Comparison of ENCODE assay signal across 16 cellular contexts in the genomic region with DNA sequence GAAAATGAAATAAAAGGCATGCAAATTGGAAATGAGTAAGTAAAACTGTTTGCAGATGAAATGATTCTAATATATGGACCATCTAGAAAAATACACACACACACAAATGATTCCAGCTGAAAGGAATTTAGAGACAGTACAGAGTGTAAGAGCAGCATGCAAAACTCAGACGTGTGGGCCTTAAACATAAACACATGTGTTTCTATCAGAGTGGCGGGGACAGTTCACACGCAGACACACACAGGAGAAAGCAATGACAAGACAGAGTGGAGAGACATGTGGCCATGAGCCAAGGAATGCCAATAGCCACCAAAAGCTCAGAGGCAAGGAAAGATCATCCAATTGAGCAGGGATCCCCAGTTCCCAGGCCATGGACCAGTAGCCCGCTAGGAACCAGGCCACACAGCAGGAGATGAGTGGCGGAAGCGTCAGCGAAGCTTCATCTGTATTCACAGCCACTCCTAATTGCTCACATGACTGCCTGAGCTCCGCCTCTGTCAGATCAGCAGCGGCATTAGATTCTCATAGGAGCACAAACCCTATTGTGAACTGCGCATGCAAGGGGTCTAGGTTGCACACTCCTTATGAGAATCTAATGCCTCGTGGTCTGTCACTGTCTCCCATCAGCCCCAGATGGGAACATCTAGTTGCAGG.
DNase-seq lines count a peak whose midpoint lies in the region; ATAC-seq and TF ChIP-seq lines count a peak whose summit lies in the region.
"Had no signal": no experiment of that assay in that cellular context is flagged by ENCODE, and none has a peak within 500 bp of the region (broad histone marks: within the 10 kb centered on the region; RNA-seq: fewer than 3 reads in every experiment).

No MANE protein-coding gene starts in this region.

- WGBS in right cardiac atrium = 72% methylated on average over 11 of the region's 11 CpGs
- WGBS in heart left ventricle, 4 donors = 86 to 90% (median 88%) methylated on average over 11 of the region's 11 CpGs
- WGBS in endodermal cell (ENCODE audit: insufficient coverage in 1 of 2, insufficient read length in 1 of 2), 2 experiments = 91 to 92% methylated on average over 10 to 11 of the region's 11 CpGs
- 90 to 95% (median 93%) methylated on average over 11 of the region's 11 CpGs for whole genome bisulfite sequencing in spleen, 5 donors

- CTCF ChIA-PET in Panc1 (lab: Charles Lee) = no interaction called here

- no peak overlapping the region for H3K9ac ChIP-seq in endodermal cell (ENCODE audit: extremely low read depth, low read length, poor library complexity, severe bottlenecking)

- H3K4me1 ChIP-seq in right cardiac atrium (ENCODE audit: control insufficient read depth, insufficient read depth, low read length) = peaks cover 2% of the 10 kb centered on the region
- H3K4me1 ChIP-seq in heart left ventricle = peaks cover 0 to 7% (median 0%) of the 10 kb centered on the region in 12 donors
- no peaks in the 10 kb centered on the region for H3K4me1 ChIP-seq in Panc1 (ENCODE audit: control insufficient read depth, insufficient read depth, low read length)
- H3K4me1 ChIP-seq in endodermal cell (ENCODE audit: control insufficient read depth, insufficient read depth, low read length) = no peaks in the 10 kb centered on the region
- H3K4me1 ChIP-seq in spleen = no peaks in the 10 kb centered on the region
- H3K4me1 ChIP-seq in Peyer's patch = no peaks in the 10 kb centered on the region
- H3K4me1 ChIP-seq: SJCRH30 had no signal

- no TSS peak for BruUV-seq in Panc1 (replicated peaks; lab: Mats Ljungman, UMichigan)

- H3K4me3 ChIP-seq in right cardiac atrium (ENCODE audit: low read length) (no peak overlapping the region), heart left ventricle (no peak overlapping the region), Panc1 (ENCODE audit: low read depth in 2 of 2, low read length in 2 of 2) (no peak overlapping the region), endodermal cell (ENCODE audit: low read length) (no peak overlapping the region), spleen (no peak overlapping the region), Peyer's patch (no peak overlapping the region)
- H3K4me3 ChIP-seq: SJCRH30 had no signal

- H3K27me3 ChIP-seq in right cardiac atrium (ENCODE audit: control insufficient read depth, insufficient read depth) (no peaks in the 10 kb centered on the region), heart left ventricle (no peaks in the 10 kb centered on the region), Panc1 (ENCODE audit: control insufficient read depth, insufficient read depth, low read length) (no peaks in the 10 kb centered on the region), endodermal cell (ENCODE audit: control insufficient read depth, insufficient read depth, low read length, poor library complexity, severe bottlenecking) (peaks cover 14% of the 10 kb centered on the region), spleen (replicated peaks in 1 of 7) (peaks cover 0 to 4% (median 0%) of the 10 kb centered on the region in 7 donors), Peyer's patch (no peaks in the 10 kb centered on the region)
- H3K27me3 ChIP-seq: SJCRH30 had no signal

- ATAC-seq in right cardiac atrium = peak; percentile 36 to 38
- ATAC-seq in heart left ventricle = no peak
- ATAC-seq in Panc1 = no peak
- ATAC-seq in GM19463 (IDR thresholded peaks at IDR 0.05; ENCODE audit: unreplicated experiment) = no peak
- no peak for ATAC-seq in HG03135 (IDR thresholded peaks at IDR 0.05; ENCODE audit: unreplicated experiment)

- no peaks in the 10 kb centered on the region for H3K9me3 ChIP-seq in right cardiac atrium (ENCODE audit: control insufficient read depth, low read length)
- peaks cover 0 to 4% (median 0%) of the 10 kb centered on the region in 12 donors for H3K9me3 ChIP-seq in heart left ventricle
- no peaks in the 10 kb centered on the region for H3K9me3 ChIP-seq in Panc1 (ENCODE audit: control insufficient read depth, insufficient read depth, low read depth, low read length)
- no peaks in the 10 kb centered on the region for H3K9me3 ChIP-seq in endodermal cell (ENCODE audit: control insufficient read depth, low read length)
- H3K9me3 ChIP-seq in spleen = peaks cover 0 to 9% (median 0%) of the 10 kb centered on the region in 8 donors
- H3K9me3 ChIP-seq in Peyer's patch = no peaks in the 10 kb centered on the region
- H3K9me3 ChIP-seq: SJCRH30 had no signal

- TF ChIP-seq CTCF in heart left ventricle (IDR thresholded peaks at IDR 0.05) = no peak
- TF ChIP-seq CTCF in Panc1 (IDR thresholded peaks at IDR 0.05) = no peak
- no peak for TF ChIP-seq CTCF in endodermal cell (conservative IDR thresholded peaks at IDR 0.05)
- no peak for TF ChIP-seq CTCF in spleen (IDR thresholded peaks at IDR 0.05 in 8 of 11, conservative IDR thresholded peaks at IDR 0.05 in 3 of 11)
- no peak for TF ChIP-seq CTCF in Peyer's patch (IDR thresholded peaks at IDR 0.05)

- no peak overlapping the region for H3K27ac Mint-ChIP-seq in endodermal cell
- H3K27ac Mint-ChIP-seq: CD4-positive, alpha-beta T cell; H9 had no signal

- no peaks in the 10 kb centered on the region for H3K36me3 ChIP-seq in heart left ventricle
- H3K36me3 ChIP-seq in Panc1 (ENCODE audit: control insufficient read depth, insufficient read depth, low read length) = no peaks in the 10 kb centered on the region
- H3K36me3 ChIP-seq in endodermal cell (ENCODE audit: control insufficient read depth, insufficient read depth, low read length) = no peaks in the 10 kb centered on the region
- no peaks in the 10 kb centered on the region for H3K36me3 ChIP-seq in spleen
- H3K36me3 ChIP-seq in Peyer's patch = no peaks in the 10 kb centered on the region
- H3K36me3 ChIP-seq: SJCRH30 had no signal

- peaks cover 4% of the 10 kb centered on the region for H3K4me1 Mint-ChIP-seq in endodermal cell

- intact Hi-C loops in right cardiac atrium (cut with DNase I) = no loop called here
- intact Hi-C loops in heart left ventricle (cut with DNase I) = loop anchor here in 1 of 10 donors (10.0 kb wide), 1 partner anchor 153 kb away; a partner anchor contains a TSS
- intact Hi-C loops in Panc1 (cut with micrococcal nuclease; ENCODE audit: unreplicated experiment) = no loop called here
- intact Hi-C loops in spleen (cut with DNase I; ENCODE audit: low total_unique reads) = no loop called here

- H3K36me3 Mint-ChIP-seq in endodermal cell (ENCODE audit: low read depth) = no peaks in the 10 kb centered on the region

- H3K9me3 Mint-ChIP-seq in endodermal cell = no peaks in the 10 kb centered on the region
- H3K9me3 Mint-ChIP-seq: CD4-positive, alpha-beta T cell had no signal

- in situ Hi-C loops in Panc1 (cut with HindIII; ENCODE audit: low pct_unique_long_range_greater_than_20kb, low sequenced_read_pairs) = no loop called here

- TF ChIP-seq POLR2A in heart left ventricle (IDR thresholded peaks at IDR 0.05) (no peak), spleen (IDR thresholded peaks at IDR 0.05) (no peak), Peyer's patch (IDR thresholded peaks at IDR 0.05) (no peak)

- POLR2A ChIA-PET in Panc1 (lab: Charles Lee) = no interaction called here

- H3K27me3 Mint-ChIP-seq in endodermal cell (ENCODE audit: insufficient read depth) = peaks cover 12% of the 10 kb centered on the region
- H3K27me3 Mint-ChIP-seq: CD4-positive, alpha-beta T cell had no signal

- H3K27ac ChIP-seq in right cardiac atrium (ENCODE audit: low read length) = no peak overlapping the region
- no peak overlapping the region for H3K27ac ChIP-seq in heart left ventricle
- peak overlapping the region; percentile 7; the same call in 1 of the 2 replicates for H3K27ac ChIP-seq in Panc1 (ENCODE audit: low read length)
- H3K27ac ChIP-seq in endodermal cell (ENCODE audit: low read depth, low read length) = no peak overlapping the region
- H3K27ac ChIP-seq in spleen = no peak overlapping the region
- no peak overlapping the region for H3K27ac ChIP-seq in Peyer's patch
- H3K27ac ChIP-seq: SJCRH30 had no signal

- no peak overlapping the region for H3K4me3 Mint-ChIP-seq in endodermal cell
- H3K4me3 Mint-ChIP-seq: CD4-positive, alpha-beta T cell; H9 had no signal

- DNase-seq in right cardiac atrium (no peak), heart left ventricle (no peak), Panc1 (ENCODE audit: low read depth, low spot score) (no peak), endodermal cell (peak; percentile 62), spleen (no peak), Peyer's patch (no peak)
- DNase-seq: Calu3; CD4-positive, alpha-beta T cell; GF-D8; H9; NCI-H1436 treated with DMSO at 0.1 percent for 48 hours; NCI-H2081; NCI-H524; SJCRH30 had no signal

Comparison
In these comparisons a context has a peak if more than half of its experiments do, and no peak if none do; other contexts are left out.
1. ATAC-seq: peak in right cardiac atrium (2 of 2); none in heart left ventricle (0 of 4), Panc1 (single experiment), GM19463 (single experiment) and HG03135 (single experiment).